ENCODE assay signal across 1 cellular context in the genomic region with DNA sequence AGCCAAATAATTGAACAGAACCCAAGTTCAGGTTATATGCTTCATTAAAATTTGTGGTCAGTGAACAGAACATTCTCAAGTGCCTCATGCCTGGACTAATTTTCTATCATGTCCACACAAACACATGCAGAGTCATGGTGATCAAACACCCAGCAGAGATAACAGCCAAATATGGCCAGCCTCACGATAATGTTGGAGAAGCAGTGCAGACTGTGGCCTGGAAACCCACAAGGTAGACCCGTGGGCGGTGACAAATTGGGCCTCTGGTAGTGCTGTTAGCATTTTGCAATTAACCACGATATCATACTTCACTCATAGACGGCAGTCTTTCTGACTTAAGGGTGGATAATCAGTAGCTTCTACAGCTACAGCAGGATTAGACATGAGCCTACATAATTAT.
TF ChIP-seq lines count a peak whose summit lies in the region.

No MANE protein-coding gene starts in this region.

TF ChIP-seq in K562, 482 proteins besides CTCF, POLR2A, EP300 and RAD21 (continued from another document):
- TF ChIP-seq, protein P1, sequence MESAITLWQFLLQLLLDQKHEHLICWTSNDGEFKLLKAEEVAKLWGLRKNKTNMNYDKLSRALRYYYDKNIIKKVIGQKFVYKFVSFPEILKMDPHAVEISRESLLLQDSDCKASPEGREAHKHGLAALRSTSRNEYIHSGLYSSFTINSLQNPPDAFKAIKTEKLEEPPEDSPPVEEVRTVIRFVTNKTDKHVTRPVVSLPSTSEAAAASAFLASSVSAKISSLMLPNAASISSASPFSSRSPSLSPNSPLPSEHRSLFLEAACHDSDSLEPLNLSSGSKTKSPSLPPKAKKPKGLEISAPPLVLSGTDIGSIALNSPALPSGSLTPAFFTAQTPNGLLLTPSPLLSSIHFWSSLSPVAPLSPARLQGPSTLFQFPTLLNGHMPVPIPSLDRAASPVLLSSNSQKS (CRISPR knock-in tag; IDR thresholded peaks at IDR 0.05), result no peak
- no peak for TF ChIP-seq SIX5 (IDR thresholded peaks at IDR 0.05; ENCODE audit: borderline replicate concordance in 1 of 2, insufficient read depth in 1 of 2, low read depth in 1 of 2, low read length in 2 of 2)
- no peak for TF ChIP-seq NFATC3 (IDR thresholded peaks at IDR 0.05)
- TF ChIP-seq CSDE1 (IDR thresholded peaks at IDR 0.05), result no peak
- TF ChIP-seq, protein P2, sequence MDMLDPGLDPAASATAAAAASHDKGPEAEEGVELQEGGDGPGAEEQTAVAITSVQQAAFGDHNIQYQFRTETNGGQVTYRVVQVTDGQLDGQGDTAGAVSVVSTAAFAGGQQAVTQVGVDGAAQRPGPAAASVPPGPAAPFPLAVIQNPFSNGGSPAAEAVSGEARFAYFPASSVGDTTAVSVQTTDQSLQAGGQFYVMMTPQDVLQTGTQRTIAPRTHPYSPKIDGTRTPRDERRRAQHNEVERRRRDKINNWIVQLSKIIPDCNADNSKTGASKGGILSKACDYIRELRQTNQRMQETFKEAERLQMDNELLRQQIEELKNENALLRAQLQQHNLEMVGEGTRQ (CRISPR knock-in tag; IDR thresholded peaks at IDR 0.05), result no peak
- TF ChIP-seq MCM7 (IDR thresholded peaks at IDR 0.05), result no peak
- TF ChIP-seq RNF2 (IDR thresholded peaks at IDR 0.05), result peak; percentile 88
- TF ChIP-seq TAF15 (IDR thresholded peaks at IDR 0.05; ENCODE audit: low read depth, low read length), result no peak
- TF ChIP-seq CTBP1 (IDR thresholded peaks at IDR 0.05; ENCODE audit: borderline replicate concordance), result peak; percentile 64; the same call in 1 of the 2 replicates
- peak; percentile 62; the same call in 1 of the 2 replicates for TF ChIP-seq ZEB2 (IDR thresholded peaks at IDR 0.05)
- TF ChIP-seq SP1 (CRISPR knock-in tag; IDR thresholded peaks at IDR 0.05), result 0 out of 2 replicates have a peak, but pooled peaks have one; percentile 17
- peak; percentile 76 for TF ChIP-seq SOX6 (IDR thresholded peaks at IDR 0.05)
- TF ChIP-seq EHMT2 (IDR thresholded peaks at IDR 0.05), result peak; percentile 67
- TF ChIP-seq BHLHE40 (IDR thresholded peaks at IDR 0.05; ENCODE audit: low read length), result peak; percentile 69; the same call in 1 of the 2 replicates
- peak; percentile 83 for TF ChIP-seq MAFK (IDR thresholded peaks at IDR 0.05; ENCODE audit: low read length)
- TF ChIP-seq ZNF785 (CRISPR knock-in tag; IDR thresholded peaks at IDR 0.05), result no peak
- TF ChIP-seq, protein P3, sequence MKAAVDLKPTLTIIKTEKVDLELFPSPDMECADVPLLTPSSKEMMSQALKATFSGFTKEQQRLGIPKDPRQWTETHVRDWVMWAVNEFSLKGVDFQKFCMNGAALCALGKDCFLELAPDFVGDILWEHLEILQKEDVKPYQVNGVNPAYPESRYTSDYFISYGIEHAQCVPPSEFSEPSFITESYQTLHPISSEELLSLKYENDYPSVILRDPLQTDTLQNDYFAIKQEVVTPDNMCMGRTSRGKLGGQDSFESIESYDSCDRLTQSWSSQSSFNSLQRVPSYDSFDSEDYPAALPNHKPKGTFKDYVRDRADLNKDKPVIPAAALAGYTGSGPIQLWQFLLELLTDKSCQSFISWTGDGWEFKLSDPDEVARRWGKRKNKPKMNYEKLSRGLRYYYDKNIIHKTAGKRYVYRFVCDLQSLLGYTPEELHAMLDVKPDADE (conservative IDR thresholded peaks at IDR 0.05; ENCODE audit: control insufficient read depth, low read depth, low read length), result no peak
- TF ChIP-seq CXXC5 (CRISPR knock-in tag; IDR thresholded peaks at IDR 0.05), result peak; percentile 53
- TF ChIP-seq MBD2 (IDR thresholded peaks at IDR 0.05; ENCODE audit: borderline replicate concordance, low read depth), result peak; percentile 55
- peak; percentile 89 for TF ChIP-seq DPF2 (IDR thresholded peaks at IDR 0.05)
- no peak for TF ChIP-seq ZBTB17 (CRISPR knock-in tag; IDR thresholded peaks at IDR 0.05)
- no peak for TF ChIP-seq ZNF766 (CRISPR knock-in tag; conservative IDR thresholded peaks at IDR 0.05)
- peak; percentile 94 to 95 for TF ChIP-seq KDM1A (IDR thresholded peaks at IDR 0.05)
- peak; percentile 87 for TF ChIP-seq NCOR1 (IDR thresholded peaks at IDR 0.05)
- TF ChIP-seq EGR1 (conservative IDR thresholded peaks at IDR 0.05), result peak; percentile 50
- peak; percentile 43; the same call in 1 of the 2 replicates for TF ChIP-seq GATAD2A (IDR thresholded peaks at IDR 0.05)
- TF ChIP-seq, protein P4, sequence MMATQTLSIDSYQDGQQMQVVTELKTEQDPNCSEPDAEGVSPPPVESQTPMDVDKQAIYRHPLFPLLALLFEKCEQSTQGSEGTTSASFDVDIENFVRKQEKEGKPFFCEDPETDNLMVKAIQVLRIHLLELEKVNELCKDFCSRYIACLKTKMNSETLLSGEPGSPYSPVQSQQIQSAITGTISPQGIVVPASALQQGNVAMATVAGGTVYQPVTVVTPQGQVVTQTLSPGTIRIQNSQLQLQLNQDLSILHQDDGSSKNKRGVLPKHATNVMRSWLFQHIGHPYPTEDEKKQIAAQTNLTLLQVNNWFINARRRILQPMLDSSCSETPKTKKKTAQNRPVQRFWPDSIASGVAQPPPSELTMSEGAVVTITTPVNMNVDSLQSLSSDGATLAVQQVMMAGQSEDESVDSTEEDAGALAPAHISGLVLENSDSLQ (IDR thresholded peaks at IDR 0.05), result peak; percentile 72
- TF ChIP-seq C11orf30 (IDR thresholded peaks at IDR 0.05; ENCODE audit: low read depth), result peak; percentile 88
